9 cellular contexts compared by ENCODE assay signal in the genomic region with DNA sequence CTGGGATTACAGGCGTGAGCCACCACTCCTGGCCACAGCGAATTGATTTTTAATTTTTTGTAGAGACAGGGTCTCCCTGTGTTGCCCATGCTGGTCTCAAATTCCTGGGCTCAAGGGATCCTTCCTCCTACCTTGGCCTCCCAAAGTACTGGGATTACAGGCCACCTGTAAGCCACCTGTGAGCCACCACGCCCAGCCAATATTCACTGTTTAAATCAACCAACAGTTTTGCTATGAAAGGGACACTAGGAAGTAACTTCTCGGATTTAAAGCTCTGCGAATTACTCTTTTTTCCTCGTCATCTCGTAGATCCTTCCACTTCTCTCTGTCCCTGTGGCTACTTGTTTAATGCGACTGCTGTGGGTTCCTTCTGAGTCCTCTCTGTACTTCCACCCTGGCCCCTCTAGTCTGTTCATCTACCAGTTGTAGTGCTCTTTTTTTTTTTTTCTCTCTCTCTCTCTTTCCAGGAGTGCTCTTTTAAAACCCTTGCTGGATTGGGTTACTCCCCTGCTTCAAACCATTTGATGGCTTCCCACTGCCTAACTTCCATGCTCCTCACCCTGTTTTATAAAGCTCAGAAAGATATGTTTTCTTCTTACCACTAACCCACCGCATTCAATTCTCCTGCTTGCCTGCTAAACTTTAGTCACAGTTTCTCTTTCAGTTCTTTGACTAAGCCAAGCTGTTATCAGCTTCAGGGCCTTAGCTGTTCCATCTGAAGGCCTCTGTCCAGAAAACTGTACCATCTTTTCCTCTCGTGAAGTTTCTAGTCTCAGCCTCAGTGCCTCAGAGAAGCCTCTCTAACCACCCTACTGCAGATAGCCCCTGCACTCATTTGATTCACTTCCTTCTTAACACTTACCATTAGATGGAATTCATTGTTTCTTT. TPM values are rescaled to one million over a fixed set of nuclear protein-coding genes. Genes with fewer than 3 reads are reported as not detected.
DNase-seq lines count a peak whose midpoint lies in the region; ATAC-seq and TF ChIP-seq lines count a peak whose summit lies in the region.
"Had no signal": no experiment of that assay in that cellular context is flagged by ENCODE, and none has a peak within 500 bp of the region (broad histone marks: within the 10 kb centered on the region; RNA-seq: fewer than 3 reads in every experiment).

No MANE protein-coding gene starts in this region.

- H3K9me3 Mint-ChIP-seq in activated T-cell treated with anti-CD3 and anti-CD28 coated beads, Interleukin-2, amount 50 U/mL, for 4 hours: no peaks in the 10 kb centered on the region

- H3K4me1 Mint-ChIP-seq in activated T-cell treated with anti-CD3 and anti-CD28 coated beads, Interleukin-2, amount 50 U/mL, for 4 hours (ENCODE audit: low read depth): peaks cover 21% of the 10 kb centered on the region
- H3K4me1 Mint-ChIP-seq: brain had no signal

- no peaks in the 10 kb centered on the region for H3K4me1 ChIP-seq in sigmoid colon

- no peaks in the 10 kb centered on the region for H3K9me3 ChIP-seq in sigmoid colon
- H3K9me3 ChIP-seq: Peyer's patch had no signal

- TF ChIP-seq CTCF in sigmoid colon (IDR thresholded peaks at IDR 0.05): no peak

- intact Hi-C loops in sigmoid colon (cut with DNase I): no loop called here

- no peak for TF ChIP-seq EP300 in sigmoid colon (IDR thresholded peaks at IDR 0.05)

- no peak for DNase-seq in activated T-cell treated with anti-CD3 and anti-CD28 coated beads, Interleukin-2, amount 50 U/mL, for 4 hours
- peak; percentile 13 for DNase-seq in sigmoid colon
- no peak for DNase-seq in glomerular visceral epithelial cell (ENCODE audit: extremely low spot score)
- no peak for DNase-seq in NCI-H2029 (lab: John Stamatoyannopoulos, UW)
- no peak for DNase-seq in NCI-H446 treated with DMSO at 0.1 percent for 48 hours (lab: John Stamatoyannopoulos, UW)

- H3K27me3 Mint-ChIP-seq in activated T-cell treated with anti-CD3 and anti-CD28 coated beads, Interleukin-2, amount 50 U/mL, for 4 hours (ENCODE audit: low read depth): no peaks in the 10 kb centered on the region
- H3K27me3 Mint-ChIP-seq: brain had no signal

- peaks cover 0 to 10% (median 0%) of the 10 kb centered on the region in 4 donors for H3K36me3 ChIP-seq in sigmoid colon
- H3K36me3 ChIP-seq: Peyer's patch had no signal

- H3K36me3 Mint-ChIP-seq in activated T-cell treated with anti-CD3 and anti-CD28 coated beads, Interleukin-2, amount 50 U/mL, for 4 hours (ENCODE audit: insufficient read depth): peaks cover 5% of the 10 kb centered on the region

- H3K27me3 ChIP-seq in sigmoid colon: no peaks in the 10 kb centered on the region
- H3K27me3 ChIP-seq: Peyer's patch had no signal

- no peak overlapping the region for H3K27ac ChIP-seq in sigmoid colon

- ATAC-seq in GM19035 (IDR thresholded peaks at IDR 0.05; ENCODE audit: unreplicated experiment) (peak; percentile 77), HG02870 (IDR thresholded peaks at IDR 0.05; ENCODE audit: unreplicated experiment) (peak; percentile 84)
- peak; percentile 85 to 93 for ATAC-seq in activated T-cell treated with anti-CD3 and anti-CD28 coated beads, Interleukin-2, amount 50 U/mL, for 4 hours

- H3K4me3 ChIP-seq in sigmoid colon: no peak overlapping the region
- H3K4me3 ChIP-seq: Peyer's patch had no signal

- WGBS in sigmoid colon, 2 donors: 39 to 70% methylated on average over 10 of the region's 10 CpGs

- no peak for TF ChIP-seq POLR2A in sigmoid colon (IDR thresholded peaks at IDR 0.05)

- peak overlapping the region; percentile 6 for H3K4me3 Mint-ChIP-seq in activated T-cell treated with anti-CD3 and anti-CD28 coated beads, Interleukin-2, amount 50 U/mL, for 4 hours

RNA-seq across cellular contexts. Expression of gene RTF1, which starts 12.4 kb away (rescaled TPM):
- 10 to 100 TPM; 28.6 to 38.3 (median 32.6) TPM for total RNA-seq in activated T-cell treated with anti-CD3 and anti-CD28 coated beads, Interleukin-2, amount 50 U/mL, for 4 hours
- total RNA-seq in sigmoid colon: 10 to 100 TPM; 30.5 to 35.7 (median 32.2) TPM
- polyA plus RNA-seq in sigmoid colon: 10 to 100 TPM; 18.6 to 20.4 (median 19.0) TPM

RNA-seq across cellular contexts. Expression of gene NDUFAF1, which starts 27.0 kb away (rescaled TPM):
- 10 to 100 TPM; 28.6 to 31.4 (median 29.3) TPM for total RNA-seq in activated T-cell treated with anti-CD3 and anti-CD28 coated beads, Interleukin-2, amount 50 U/mL, for 4 hours
- 10 to 100 TPM; 13.9 to 17.1 (median 15.4) TPM for total RNA-seq in sigmoid colon
- polyA plus RNA-seq in sigmoid colon: 10 to 100 TPM; 16.2 to 20.8 (median 16.7) TPM
